Comparison of ENCODE assay signal across 8 cellular contexts in genomic region chr9:64774004-64774812, GRCh38.
DNase-seq lines count a peak whose midpoint lies in the region; TF ChIP-seq lines count a peak whose summit lies in the region.
"Not testable (repeated sequence)": the region's sequence is repeated elsewhere in the genome, so short reads cannot be mapped to it uniquely, and the experiment has no call there.

No MANE protein-coding gene starts in this region.

- not testable (repeated sequence) for H4K91ac ChIP-seq in trophoblast cell (ENCODE audit: low read depth, low read length)

- H3K9ac ChIP-seq in endodermal cell (ENCODE audit: extremely low read depth, low read length, poor library complexity, severe bottlenecking); trophoblast cell (ENCODE audit: low read length): not testable (repeated sequence)

- H3K23ac ChIP-seq in trophoblast cell (ENCODE audit: low read length), result not testable (repeated sequence)

- not testable (repeated sequence) for H4K8ac ChIP-seq in trophoblast cell (ENCODE audit: low read depth, low read length)

- peak overlapping the region; percentile 30 for H3K4me2 ChIP-seq in trophoblast cell (ENCODE audit: low read length)

- H2BK12ac ChIP-seq in trophoblast cell (ENCODE audit: low read length), result not testable (repeated sequence)

- not testable (repeated sequence) for H3K9me3 Mint-ChIP-seq in endodermal cell

- not testable (repeated sequence) for H2AK5ac ChIP-seq in trophoblast cell (ENCODE audit: low read length)

- DNase-seq in HL-60 (ENCODE audit: low read depth in 1 of 2, low spot score in 1 of 2); WERI-Rb-1; ascending aorta (ENCODE audit: low spot score in 2 of 2); kidney epithelial cell (ENCODE audit: low read depth): not testable (repeated sequence)
- DNase-seq in endodermal cell (peak; percentile 68), trophoblast cell (peak in 1 of 2 donors; percentile 9)
- DNase-seq in stimulated activated CD8-positive, alpha-beta memory T cell treated with anti-CD3 and anti-CD28 coated beads, Interleukin-15, amount 100 ng/mL, for 24 hours (ENCODE audit: low read depth), result peak; percentile 0

- not testable (repeated sequence) for TF ChIP-seq CTCF in HL-60 (IDR thresholded peaks at IDR 0.05; ENCODE audit: insufficient read depth, low read length); WERI-Rb-1 (IDR thresholded peaks at IDR 0.05; ENCODE audit: low read depth, low read length); ascending aorta (IDR thresholded peaks at IDR 0.05); endodermal cell (conservative IDR thresholded peaks at IDR 0.05); kidney epithelial cell (IDR thresholded peaks at IDR 0.05; ENCODE audit: insufficient read depth, low read length, poor library complexity, severe bottlenecking)

- H3K27me3 ChIP-seq in ACC112 (ENCODE audit: insufficient read depth, low read length); HL-60 (ENCODE audit: insufficient read depth, poor library complexity, severe bottlenecking); WERI-Rb-1 (ENCODE audit: insufficient read depth, low read depth, severe bottlenecking); ascending aorta; kidney epithelial cell (ENCODE audit: control insufficient read depth, insufficient read depth, low read length); trophoblast cell (ENCODE audit: insufficient read depth, low read length): not testable (repeated sequence)
- H3K27me3 ChIP-seq in endodermal cell (ENCODE audit: control insufficient read depth, insufficient read depth, low read length, poor library complexity, severe bottlenecking), result peaks cover 12% of the 10 kb centered on the region

- not testable (repeated sequence) for H3K4ac ChIP-seq in trophoblast cell (ENCODE audit: low read depth, low read length)

- H3K79me1 ChIP-seq in trophoblast cell (ENCODE audit: low read length), result not testable (repeated sequence)

- H4K12ac ChIP-seq in trophoblast cell (ENCODE audit: low read depth, low read length), result not testable (repeated sequence)

- 0% methylated on average over 70 of the region's 108 CpGs; no CpG with 5 or more reads in 1 of the 2 experiments for WGBS in endodermal cell (ENCODE audit: insufficient coverage in 1 of 2, insufficient read length in 1 of 2), 2 experiments
- WGBS in trophoblast cell (ENCODE audit: extremely low coverage, insufficient coverage, insufficient read length), result no CpG with 5 or more reads among the region's 108 CpGs

- H3K18ac ChIP-seq in trophoblast cell (ENCODE audit: low read length), result not testable (repeated sequence)

- not testable (repeated sequence) for H3K27ac Mint-ChIP-seq in endodermal cell

- H3K4me3 ChIP-seq in ACC112 (ENCODE audit: low read depth, low read length), result peak overlapping the region; percentile 64
- peak overlapping the region; percentile 40 for H3K4me3 ChIP-seq in HL-60 (replicated peaks; ENCODE audit: insufficient read depth, low read length)
- H3K4me3 ChIP-seq in WERI-Rb-1 (ENCODE audit: low read depth, low read length), result peak overlapping the region; percentile 36
- H3K4me3 ChIP-seq in ascending aorta, result peak overlapping the region; percentile 40 to 59
- H3K4me3 ChIP-seq in endodermal cell (ENCODE audit: low read length); trophoblast cell (ENCODE audit: low read depth, low read length): not testable (repeated sequence)
- H3K4me3 ChIP-seq in kidney epithelial cell (ENCODE audit: low read depth, low read length), result peak overlapping the region; percentile 43

- H3K79me2 ChIP-seq in ACC112 (ENCODE audit: control insufficient read depth, insufficient read depth, low read length, unreplicated experiment); trophoblast cell (ENCODE audit: control insufficient read depth, insufficient read depth, low read length, poor library complexity): not testable (repeated sequence)

- not testable (repeated sequence) for H2BK120ac ChIP-seq in trophoblast cell (ENCODE audit: insufficient read depth, low read length, poor library complexity)

- peaks cover 30% of the 10 kb centered on the region for H3K27me3 Mint-ChIP-seq in endodermal cell (ENCODE audit: insufficient read depth)

- not testable (repeated sequence) for H3K14ac ChIP-seq in trophoblast cell (ENCODE audit: low read length)

- H3K4me3 Mint-ChIP-seq in endodermal cell, result peak overlapping the region; percentile 43

- H3K4me1 ChIP-seq in ACC112 (ENCODE audit: control insufficient read depth, insufficient read depth, low read length, unreplicated experiment); ascending aorta; endodermal cell (ENCODE audit: control insufficient read depth, insufficient read depth, low read length); trophoblast cell (ENCODE audit: control insufficient read depth in 1 of 2, insufficient read depth in 2 of 2, low read length in 2 of 2): not testable (repeated sequence)

- intact Hi-C loops in ascending aorta (cut with DNase I), result not testable (repeated sequence)

- not testable (repeated sequence) for H3K4me1 Mint-ChIP-seq in endodermal cell

- not testable (repeated sequence) for H3K27ac ChIP-seq in ACC112 (ENCODE audit: low read depth, low read length); HL-60 (replicated peaks); WERI-Rb-1; ascending aorta; trophoblast cell (ENCODE audit: low read depth, low read length)
- peak overlapping the region; percentile 53 for H3K27ac ChIP-seq in endodermal cell (ENCODE audit: low read depth, low read length)

- not testable (repeated sequence) for H2AFZ ChIP-seq in ACC112 (ENCODE audit: low read length, unreplicated experiment); trophoblast cell (ENCODE audit: insufficient read depth, low read length, poor library complexity)

- H3K36me3 Mint-ChIP-seq in endodermal cell (ENCODE audit: low read depth), result not testable (repeated sequence)

- H3K36me3 ChIP-seq in ACC112 (ENCODE audit: insufficient read depth, low read length); WERI-Rb-1; ascending aorta; endodermal cell (ENCODE audit: control insufficient read depth, insufficient read depth, low read length); kidney epithelial cell (ENCODE audit: control insufficient read depth, insufficient read depth, low read length); trophoblast cell (ENCODE audit: control insufficient read depth in 1 of 2, insufficient read depth in 2 of 2, low read length in 2 of 2): not testable (repeated sequence)

- H2BK5ac ChIP-seq in trophoblast cell (ENCODE audit: low read depth, low read length, poor library complexity), result not testable (repeated sequence)

- H3K9me3 ChIP-seq in WERI-Rb-1 (ENCODE audit: severe bottlenecking); ascending aorta; endodermal cell (ENCODE audit: control insufficient read depth, low read length); trophoblast cell (ENCODE audit: insufficient read depth, low read depth, low read length): not testable (repeated sequence)
